In the genomic region with DNA sequence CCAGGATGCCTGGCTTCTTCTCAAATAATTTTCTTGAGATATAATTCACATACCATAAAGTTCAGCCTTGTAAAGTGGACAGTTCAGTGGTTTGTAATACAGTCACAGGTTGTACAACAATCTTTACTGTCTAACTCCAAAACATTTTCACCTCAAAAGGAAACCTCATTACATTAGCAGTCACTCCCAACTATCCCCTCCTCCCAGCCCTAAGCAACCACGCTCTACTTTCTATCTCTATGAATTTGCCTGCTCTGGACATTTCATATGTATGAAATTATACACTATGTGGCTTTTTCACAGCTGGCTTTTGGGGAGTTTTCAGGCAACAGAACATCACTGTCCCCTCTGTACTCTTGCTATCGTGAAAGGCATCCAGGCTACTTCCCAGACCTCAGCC, we compare ENCODE assay signal across 15 cellular contexts. TPM values are rescaled to one million over a fixed set of nuclear protein-coding genes. Genes with fewer than 3 reads are reported as not detected.
A peak's percentile ranks its signal among the peaks of the same experiment; 100 is the strongest.
DNase-seq lines count a peak whose midpoint lies in the region; ATAC-seq, FAIRE-seq and TF ChIP-seq lines count a peak whose summit lies in the region.
"Had no signal": no experiment of that assay in that cellular context is flagged by ENCODE, and none has a peak within 500 bp of the region (broad histone marks: within the 10 kb centered on the region; RNA-seq: fewer than 3 reads in every experiment).

No MANE protein-coding gene starts in this region.

- H3K27ac Mint-ChIP-seq in activated T-cell treated with anti-CD3 and anti-CD28 coated beads, Interleukin-2, amount 50 U/mL, for 24 hours: peak overlapping the region; percentile 15
- peak overlapping the region; percentile 76 for H3K27ac Mint-ChIP-seq in activated CD8-positive, alpha-beta T cell treated with anti-CD3 and anti-CD28 coated beads for 36 hours
- H3K27ac Mint-ChIP-seq in stimulated activated memory B cell treated with anti-CD40 and anti-IgM and Interleukin-4, amounts not matched to agents 10 μg/mL and 1 μg/mL and 100 μg/mL, for 72 hours: peak overlapping the region; percentile 95
- H3K27ac Mint-ChIP-seq: WTC11 had no signal

- H3K27ac ChIP-seq in pancreas: no peak overlapping the region
- H3K27ac ChIP-seq: hepatocyte, parathyroid adenoma, SK-N-MC had no signal

- intact Hi-C loops in activated CD8-positive, alpha-beta T cell treated with anti-CD3 and anti-CD28 coated beads for 36 hours (cut with micrococcal nuclease): no loop called here
- intact Hi-C loops in pancreas (cut with DNase I): no loop called here

- no peak for ATAC-seq in activated T-cell treated with anti-CD3 and anti-CD28 coated beads, Interleukin-2, amount 50 U/mL, for 4 hours
- ATAC-seq in HG02870 (IDR thresholded peaks at IDR 0.05; ENCODE audit: unreplicated experiment): peak; percentile 19
- peak; percentile 0 for ATAC-seq in activated CD8-positive, alpha-beta T cell treated with anti-CD3 and anti-CD28 coated beads for 36 hours
- ATAC-seq in stimulated activated memory B cell treated with anti-CD40 and anti-IgM and Interleukin-4, amounts not matched to agents 10 μg/mL and 1 μg/mL and 100 μg/mL, for 72 hours: no peak
- no peak for ATAC-seq in pancreas
- ATAC-seq: WTC11 had no signal

- H3K4me1 Mint-ChIP-seq in activated T-cell treated with anti-CD3 and anti-CD28 coated beads, Interleukin-2, amount 50 U/mL, for 24 hours (ENCODE audit: low read depth): peaks cover 38% of the 10 kb centered on the region
- peaks cover 14% of the 10 kb centered on the region for H3K4me1 Mint-ChIP-seq in activated T-cell treated with anti-CD3 and anti-CD28 coated beads, Interleukin-2, amount 50 U/mL, for 4 hours (ENCODE audit: low read depth)
- H3K4me1 Mint-ChIP-seq in activated CD8-positive, alpha-beta T cell treated with anti-CD3 and anti-CD28 coated beads for 36 hours (ENCODE audit: low read depth): peaks cover 44% of the 10 kb centered on the region
- H3K4me1 Mint-ChIP-seq in stimulated activated memory B cell treated with anti-CD40 and anti-IgM and Interleukin-4, amounts not matched to agents 10 μg/mL and 1 μg/mL and 100 μg/mL, for 72 hours: peaks cover 63% of the 10 kb centered on the region
- H3K4me1 Mint-ChIP-seq: WTC11 had no signal

- H3K9me3 ChIP-seq in pancreas: no peaks in the 10 kb centered on the region

- TF ChIP-seq CTCF in activated CD8-positive, alpha-beta T cell treated with anti-CD3 and anti-CD28 coated beads for 36 hours (IDR thresholded peaks at IDR 0.05): no peak
- no peak for TF ChIP-seq CTCF in pancreas (IDR thresholded peaks at IDR 0.05)

- H3K9me3 Mint-ChIP-seq in activated T-cell treated with anti-CD3 and anti-CD28 coated beads, Interleukin-2, amount 50 U/mL, for 24 hours: no peaks in the 10 kb centered on the region
- no peaks in the 10 kb centered on the region for H3K9me3 Mint-ChIP-seq in activated T-cell treated with anti-CD3 and anti-CD28 coated beads, Interleukin-2, amount 50 U/mL, for 4 hours
- H3K9me3 Mint-ChIP-seq in activated CD8-positive, alpha-beta T cell treated with anti-CD3 and anti-CD28 coated beads for 36 hours: no peaks in the 10 kb centered on the region
- peaks cover 2% of the 10 kb centered on the region for H3K9me3 Mint-ChIP-seq in stimulated activated memory B cell treated with anti-CD40 and anti-IgM and Interleukin-4, amounts not matched to agents 10 μg/mL and 1 μg/mL and 100 μg/mL, for 72 hours
- H3K9me3 Mint-ChIP-seq: WTC11 had no signal

- DNase-seq in activated T-cell treated with anti-CD3 and anti-CD28 coated beads, Interleukin-2, amount 50 U/mL, for 24 hours: no peak
- no peak for DNase-seq in activated T-cell treated with anti-CD3 and anti-CD28 coated beads, Interleukin-2, amount 50 U/mL, for 4 hours
- no peak for DNase-seq in activated CD8-positive, alpha-beta T cell treated with anti-CD3 and anti-CD28 coated beads for 36 hours
- no peak for DNase-seq in pancreas
- no peak for DNase-seq in HuH-7 (ENCODE audit: low spot score)
- no peak for DNase-seq in NCI-H226
- DNase-seq: DND-41, NCI-H1930 had no signal

- H3K4me3 Mint-ChIP-seq in activated T-cell treated with anti-CD3 and anti-CD28 coated beads, Interleukin-2, amount 50 U/mL, for 24 hours: no peak overlapping the region
- no peak overlapping the region for H3K4me3 Mint-ChIP-seq in activated T-cell treated with anti-CD3 and anti-CD28 coated beads, Interleukin-2, amount 50 U/mL, for 4 hours
- no peak overlapping the region for H3K4me3 Mint-ChIP-seq in activated CD8-positive, alpha-beta T cell treated with anti-CD3 and anti-CD28 coated beads for 36 hours
- H3K4me3 Mint-ChIP-seq in stimulated activated memory B cell treated with anti-CD40 and anti-IgM and Interleukin-4, amounts not matched to agents 10 μg/mL and 1 μg/mL and 100 μg/mL, for 72 hours: peak overlapping the region; percentile 24
- H3K4me3 Mint-ChIP-seq: WTC11 had no signal

- H3K4me1 ChIP-seq in pancreas: no peaks in the 10 kb centered on the region
- H3K4me1 ChIP-seq: parathyroid adenoma had no signal

- no peaks in the 10 kb centered on the region for H3K36me3 Mint-ChIP-seq in activated T-cell treated with anti-CD3 and anti-CD28 coated beads, Interleukin-2, amount 50 U/mL, for 24 hours (ENCODE audit: low read depth)
- H3K36me3 Mint-ChIP-seq in activated T-cell treated with anti-CD3 and anti-CD28 coated beads, Interleukin-2, amount 50 U/mL, for 4 hours (ENCODE audit: insufficient read depth): no peaks in the 10 kb centered on the region
- H3K36me3 Mint-ChIP-seq in activated CD8-positive, alpha-beta T cell treated with anti-CD3 and anti-CD28 coated beads for 36 hours (ENCODE audit: low read depth): no peaks in the 10 kb centered on the region
- peaks cover 5% of the 10 kb centered on the region for H3K36me3 Mint-ChIP-seq in stimulated activated memory B cell treated with anti-CD40 and anti-IgM and Interleukin-4, amounts not matched to agents 10 μg/mL and 1 μg/mL and 100 μg/mL, for 72 hours
- H3K36me3 Mint-ChIP-seq: WTC11 had no signal

- no peak overlapping the region for H3K4me3 ChIP-seq in pancreas
- H3K4me3 ChIP-seq: hepatocyte, lung, SK-N-MC had no signal

- 68% methylated on average over 2 of the region's 2 CpGs for WGBS in pancreas, 2 donors

- H3K27me3 ChIP-seq in pancreas: no peaks in the 10 kb centered on the region
- H3K27me3 ChIP-seq: hepatocyte had no signal

- no peak for FAIRE-seq in pancreas (lab: Jason Lieb, UNC)

- CTCF ChIA-PET in activated CD8-positive, alpha-beta T cell treated with anti-CD3 and anti-CD28 coated beads for 36 hours (lab: Charles Lee): interaction anchor here (2.0 to 4.1 kb wide), 2 partner anchors 23 to 37 kb away, joined by 9 to 17 read pairs; no protein-coding TSS in a partner anchor

- H3K27me3 Mint-ChIP-seq in activated T-cell treated with anti-CD3 and anti-CD28 coated beads, Interleukin-2, amount 50 U/mL, for 24 hours: peaks cover 13% of the 10 kb centered on the region
- H3K27me3 Mint-ChIP-seq in activated T-cell treated with anti-CD3 and anti-CD28 coated beads, Interleukin-2, amount 50 U/mL, for 4 hours (ENCODE audit: low read depth): peaks cover 2% of the 10 kb centered on the region
- H3K27me3 Mint-ChIP-seq in activated CD8-positive, alpha-beta T cell treated with anti-CD3 and anti-CD28 coated beads for 36 hours: no peaks in the 10 kb centered on the region
- H3K27me3 Mint-ChIP-seq in stimulated activated memory B cell treated with anti-CD40 and anti-IgM and Interleukin-4, amounts not matched to agents 10 μg/mL and 1 μg/mL and 100 μg/mL, for 72 hours: no peaks in the 10 kb centered on the region

- POLR2A ChIA-PET in activated CD8-positive, alpha-beta T cell treated with anti-CD3 and anti-CD28 coated beads for 36 hours (lab: Charles Lee): no interaction called here

- no peaks in the 10 kb centered on the region for H3K36me3 ChIP-seq in pancreas

RNA-seq across cellular contexts. Expression of gene TGM5, which starts 17.5 kb away (rescaled TPM):
- total RNA-seq in activated T-cell treated with anti-CD3 and anti-CD28 coated beads, Interleukin-2, amount 50 U/mL, for 4 hours: not detected
- total RNA-seq in activated CD8-positive, alpha-beta T cell treated with anti-CD3 and anti-CD28 coated beads for 36 hours: under 1 TPM; 0.11 to 0.22 TPM
- total RNA-seq in pancreas: not detected
- polyA plus RNA-seq in pancreas: not detected
- total RNA-seq: hepatocyte, WTC11 had no signal
- polyA plus RNA-seq: hepatocyte, lung had no signal

RNA-seq across cellular contexts. Expression of gene EPB42, which starts 28.4 kb away (rescaled TPM):
- total RNA-seq in activated T-cell treated with anti-CD3 and anti-CD28 coated beads, Interleukin-2, amount 50 U/mL, for 4 hours: not detected
- total RNA-seq in activated CD8-positive, alpha-beta T cell treated with anti-CD3 and anti-CD28 coated beads for 36 hours: not detected
- not detected for total RNA-seq in pancreas
- not detected for polyA plus RNA-seq in pancreas
- total RNA-seq: WTC11 had no signal

RNA-seq across cellular contexts. Expression of gene TGM7, which starts 52.8 kb away (rescaled TPM):
- total RNA-seq in activated T-cell treated with anti-CD3 and anti-CD28 coated beads, Interleukin-2, amount 50 U/mL, for 4 hours: not detected
- not detected for total RNA-seq in activated CD8-positive, alpha-beta T cell treated with anti-CD3 and anti-CD28 coated beads for 36 hours
- not detected for total RNA-seq in pancreas
- not detected for polyA plus RNA-seq in pancreas
- total RNA-seq: hepatocyte, lung, WTC11 had no signal
- polyA plus RNA-seq: hepatocyte, lung had no signal

Comparison
In these comparisons a context has a peak if more than half of its experiments do, and no peak if none do; other contexts are left out.
1. H3K27ac Mint-ChIP-seq: peak in every context shown above with its lines; median percentile 95 in stimulated activated memory B cell treated with anti-CD40 and anti-IgM and Interleukin-4, amounts not matched to agents 10 μg/mL and 1 μg/mL and 100 μg/mL, for 72 hours; 76 in activated CD8-positive, alpha-beta T cell treated with anti-CD3 and anti-CD28 coated beads for 36 hours; 15 in activated T-cell treated with anti-CD3 and anti-CD28 coated beads, Interleukin-2, amount 50 U/mL, for 24 hours.
2. ATAC-seq: peak in HG02870 (single experiment) and activated CD8-positive, alpha-beta T cell treated with anti-CD3 and anti-CD28 coated beads for 36 hours (single experiment); none in activated T-cell treated with anti-CD3 and anti-CD28 coated beads, Interleukin-2, amount 50 U/mL, for 4 hours (0 of 2), stimulated activated memory B cell treated with anti-CD40 and anti-IgM and Interleukin-4, amounts not matched to agents 10 μg/mL and 1 μg/mL and 100 μg/mL, for 72 hours (single experiment) and pancreas (0 of 4).